In genomic region chr5:98929123-98929981, GRCh38 we compare ENCODE assay signal across 1 cellular context.
A peak's percentile ranks its signal among the peaks of the same experiment; 100 is the strongest.
TF ChIP-seq lines count a peak whose summit lies in the region.

No MANE protein-coding gene starts in this region.

TF ChIP-seq in HEK293, 187 proteins besides CTCF, POLR2A, EP300 and RAD21 (continued from another document and continues in another):
- TF ChIP-seq ZNF26 (tag by site-specific recombination; IDR thresholded peaks at IDR 0.05) (no peak), ZNF549 (tag by site-specific recombination; IDR thresholded peaks at IDR 0.05) (peak; percentile 37; the same call in 1 of the 2 replicates), ZNF324 (tag by site-specific recombination; IDR thresholded peaks at IDR 0.05) (peak; percentile 94; the same call in 1 of the 2 replicates), ZBTB48 (tag by site-specific recombination; IDR thresholded peaks at IDR 0.05) (peak; percentile 99), ZNF362 (tag by site-specific recombination; IDR thresholded peaks at IDR 0.05) (peak; percentile 73), ZNF660 (tag by site-specific recombination; IDR thresholded peaks at IDR 0.05) (peak; percentile 56), ELK4 (IDR thresholded peaks at IDR 0.05; ENCODE audit: borderline replicate concordance, low read depth, low read length) (no peak), ZNF202 (tag by site-specific recombination; IDR thresholded peaks at IDR 0.05; ENCODE audit: borderline replicate concordance) (no peak), ZNF398 (tag by site-specific recombination; IDR thresholded peaks at IDR 0.05) (no peak), ZNF776 (tag by site-specific recombination; IDR thresholded peaks at IDR 0.05; ENCODE audit: borderline replicate concordance) (no peak), ZNF501 (tag by site-specific recombination; IDR thresholded peaks at IDR 0.05) (peak; percentile 100), GLIS2 (tag by site-specific recombination; IDR thresholded peaks at IDR 0.05) (peak; percentile 77), ZBTB11 (tag by site-specific recombination; conservative IDR thresholded peaks at IDR 0.05; ENCODE audit: low read depth) (peak; percentile 85), BCL11B (tag by site-specific recombination; IDR thresholded peaks at IDR 0.05; ENCODE audit: low read depth) (peak; percentile 93), ZNF843 (tag by site-specific recombination; IDR thresholded peaks at IDR 0.05) (peak; percentile 82), GLI4 (tag by site-specific recombination; IDR thresholded peaks at IDR 0.05) (peak; percentile 91), BCL6B (tag by site-specific recombination; IDR thresholded peaks at IDR 0.05) (no peak), ZNF211 (tag by site-specific recombination; IDR thresholded peaks at IDR 0.05; ENCODE audit: low read depth) (no peak), PRDM1 (tag by site-specific recombination; IDR thresholded peaks at IDR 0.05) (peak; percentile 42; the same call in 1 of the 2 replicates), SP3 (tag by site-specific recombination; IDR thresholded peaks at IDR 0.05) (peak; percentile 70), ZNF148 (tag by site-specific recombination; IDR thresholded peaks at IDR 0.05; ENCODE audit: borderline replicate concordance) (no peak), ZNF214 (tag by site-specific recombination; IDR thresholded peaks at IDR 0.05; ENCODE audit: borderline replicate concordance) (no peak), OVOL3 (tag by site-specific recombination; IDR thresholded peaks at IDR 0.05) (peak; percentile 65), FEZF1 (tag by site-specific recombination; IDR thresholded peaks at IDR 0.05) (no peak), ZNF221 (tag by site-specific recombination; IDR thresholded peaks at IDR 0.05; ENCODE audit: borderline replicate concordance) (no peak), ZBTB1 (tag by site-specific recombination; IDR thresholded peaks at IDR 0.05) (no peak), ZNF585B (tag by site-specific recombination; IDR thresholded peaks at IDR 0.05) (peak; percentile 30; the same call in 1 of the 2 replicates), ZNF10 (tag by site-specific recombination; IDR thresholded peaks at IDR 0.05) (peak; percentile 64), ZNF747 (tag by site-specific recombination; IDR thresholded peaks at IDR 0.05) (no peak), ZNF704 (tag by site-specific recombination; IDR thresholded peaks at IDR 0.05) (no peak), ZNF529 (tag by site-specific recombination; IDR thresholded peaks at IDR 0.05; ENCODE audit: insufficient replicate concordance) (no peak), KLF17 (tag by site-specific recombination; IDR thresholded peaks at IDR 0.05) (peak; percentile 94), ZNF157 (tag by site-specific recombination; IDR thresholded peaks at IDR 0.05) (no peak), ZNF16 (tag by site-specific recombination; IDR thresholded peaks at IDR 0.05; ENCODE audit: low read depth) (no peak), ZNF76 (tag by site-specific recombination; IDR thresholded peaks at IDR 0.05; ENCODE audit: borderline replicate concordance, low read depth) (peak; percentile 98), ZNF768 (tag by site-specific recombination; IDR thresholded peaks at IDR 0.05) (no peak), SP2 (tag by site-specific recombination; IDR thresholded peaks at IDR 0.05) (peak; percentile 83), ZNF121 (tag by site-specific recombination; IDR thresholded peaks at IDR 0.05) (peak; percentile 70), ZNF302 (tag by site-specific recombination; IDR thresholded peaks at IDR 0.05; ENCODE audit: low read depth) (no peak), ZSCAN23 (tag by site-specific recombination; IDR thresholded peaks at IDR 0.05) (peak; percentile 69; the same call in 1 of the 2 replicates), WT1 (tag by site-specific recombination; IDR thresholded peaks at IDR 0.05) (peak; percentile 59), MEIS1 (CRISPR knock-in tag; IDR thresholded peaks at IDR 0.05; ENCODE audit: borderline replicate concordance) (peak; percentile 80), ZNF280D (tag by site-specific recombination; IDR thresholded peaks at IDR 0.05) (0 out of 2 replicates have a peak, but pooled peaks have one; percentile 41)
